25 cellular contexts compared by ENCODE assay signal in the genomic region with DNA sequence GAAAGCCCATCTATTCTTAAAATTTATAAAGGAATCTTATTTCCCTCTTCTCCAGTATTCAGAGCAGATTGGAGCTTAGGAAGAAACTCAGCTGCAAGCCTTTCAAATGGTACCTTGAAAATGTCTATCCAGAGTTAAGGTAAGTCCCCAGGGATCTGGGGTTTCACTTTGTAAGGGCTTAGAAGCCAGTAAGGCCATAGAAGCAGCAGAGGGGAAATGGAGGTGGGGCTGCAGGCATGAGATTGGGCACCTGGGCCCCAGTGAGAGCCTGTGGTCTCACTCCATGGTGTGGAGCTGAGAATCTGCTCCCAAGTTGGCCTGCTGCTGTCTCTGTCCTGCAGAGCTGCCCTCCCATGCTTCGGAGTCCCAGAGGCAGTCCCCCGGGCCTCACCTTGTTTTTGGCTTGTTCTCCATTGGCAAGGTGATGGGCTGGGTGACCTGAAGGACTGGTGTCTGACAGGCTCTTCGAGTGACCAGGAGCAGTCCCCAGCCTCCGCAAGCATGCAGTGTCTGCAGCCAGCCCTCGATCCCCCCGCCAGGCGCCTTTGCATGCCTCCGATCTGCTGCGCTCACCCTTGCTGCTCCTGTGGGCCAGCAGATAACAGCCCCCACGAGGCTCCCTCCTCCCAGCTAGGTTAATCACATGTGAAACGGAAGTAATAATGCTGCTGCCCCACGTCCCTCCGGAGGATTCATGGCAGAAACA.
DNase-seq lines count a peak whose midpoint lies in the region; ATAC-seq and TF ChIP-seq lines count a peak whose summit lies in the region.
"Had no signal": no experiment of that assay in that cellular context is flagged by ENCODE, and none has a peak within 500 bp of the region (broad histone marks: within the 10 kb centered on the region; RNA-seq: fewer than 3 reads in every experiment).

No MANE protein-coding gene starts in this region.

- peaks cover 0 to 4% of the 10 kb centered on the region in 2 donors for H3K4me1 Mint-ChIP-seq in natural killer cell
- H3K4me1 Mint-ChIP-seq in natural killer cell treated with Interleukin-12 subunit alpha and Interleukin-12 subunit beta and Interleukin-15 and Interleukin-18, amount 100 ng/mL, for 72 hours (ENCODE audit: low read depth in 2 of 2), result peaks cover 3 to 4% of the 10 kb centered on the region in 2 donors
- H3K4me1 Mint-ChIP-seq in activated naive CD4-positive, alpha-beta T cell treated with anti-CD3 and anti-CD28 coated beads, Interleukin-2, amount 10 ng/mL, durations not matched to agents 7 days and 5 days, result no peaks in the 10 kb centered on the region

- intact Hi-C loops in natural killer cell (cut with micrococcal nuclease), result no loop called here

- H3K27ac ChIP-seq in OCI-LY1 (ENCODE audit: low read depth, low read length, poor library complexity, severe bottlenecking), result peak overlapping the region; percentile 72
- H3K27ac ChIP-seq: breast epithelium, ovary, SK-N-MC, skin epidermis, vagina had no signal

- no peaks in the 10 kb centered on the region for H3K79me2 ChIP-seq in OCI-LY1 (ENCODE audit: insufficient read depth, low read length)
- H3K79me2 ChIP-seq: hepatocyte had no signal

- ATAC-seq in natural killer cell (no peak), HG03196 (IDR thresholded peaks at IDR 0.05; ENCODE audit: unreplicated experiment) (no peak), HG03520 (IDR thresholded peaks at IDR 0.05; ENCODE audit: unreplicated experiment) (no peak)
- no peak for ATAC-seq in natural killer cell treated with Interleukin-12 subunit alpha and Interleukin-12 subunit beta and Interleukin-15 and Interleukin-18, amount 100 ng/mL, for 72 hours
- ATAC-seq: activated naive CD4-positive, alpha-beta T cell treated with anti-CD3 and anti-CD28 coated beads, Interleukin-2, amount 50 U/mL, for 72 hours; naive thymus-derived CD8-positive, alpha-beta T cell; stimulated activated naive CD8-positive, alpha-beta T cell treated with anti-CD3 and anti-CD28 coated beads, Interleukin-15, Interleukin-2, amounts not matched to agents 100 U/mL and 50 U/mL, for 24 hours had no signal

- no peak overlapping the region for H2AFZ ChIP-seq in OCI-LY1 (ENCODE audit: low read length)
- H2AFZ ChIP-seq: hepatocyte had no signal

- no peak overlapping the region for H3K27ac Mint-ChIP-seq in natural killer cell
- H3K27ac Mint-ChIP-seq in natural killer cell treated with Interleukin-12 subunit alpha and Interleukin-12 subunit beta and Interleukin-15 and Interleukin-18, amount 100 ng/mL, for 72 hours, result no peak overlapping the region
- H3K27ac Mint-ChIP-seq in activated naive CD4-positive, alpha-beta T cell treated with anti-CD3 and anti-CD28 coated beads, Interleukin-2, amount 10 ng/mL, durations not matched to agents 7 days and 5 days, result no peak overlapping the region

- no peaks in the 10 kb centered on the region for H3K27me3 ChIP-seq in OCI-LY1 (ENCODE audit: insufficient read depth, low read length)
- H3K27me3 ChIP-seq: BE2C, breast epithelium, hepatocyte, ovary, vagina had no signal

- peaks cover 38% of the 10 kb centered on the region for H3K4me1 ChIP-seq in OCI-LY1 (ENCODE audit: insufficient read depth, low read length, severe bottlenecking)
- H3K4me1 ChIP-seq: breast epithelium, vagina had no signal

- H3K4me3 Mint-ChIP-seq in natural killer cell, result no peak overlapping the region
- H3K4me3 Mint-ChIP-seq in natural killer cell treated with Interleukin-12 subunit alpha and Interleukin-12 subunit beta and Interleukin-15 and Interleukin-18, amount 100 ng/mL, for 72 hours, result no peak overlapping the region
- no peak overlapping the region for H3K4me3 Mint-ChIP-seq in activated naive CD4-positive, alpha-beta T cell treated with anti-CD3 and anti-CD28 coated beads, Interleukin-2, amount 10 ng/mL, durations not matched to agents 7 days and 5 days
- H3K4me3 Mint-ChIP-seq: naive thymus-derived CD8-positive, alpha-beta T cell had no signal

- H3K36me3 ChIP-seq in OCI-LY1 (ENCODE audit: insufficient read depth, low read length), result peaks cover 50% of the 10 kb centered on the region
- H3K36me3 ChIP-seq: ovary had no signal

- no peaks in the 10 kb centered on the region for H3F3A ChIP-seq in OCI-LY1 (ENCODE audit: insufficient read depth, low read length)

- no peak overlapping the region for H3K4me2 ChIP-seq in OCI-LY1 (ENCODE audit: low read length)

- DNase-seq in natural killer cell, result peak; percentile 3
- no peak for DNase-seq in natural killer cell treated with Interleukin-12 subunit alpha and Interleukin-12 subunit beta and Interleukin-15 and Interleukin-18, amount 100 ng/mL, for 72 hours (ENCODE audit: low spot score)
- peak; percentile 76 for DNase-seq in mesenteric fat pad (ENCODE audit: low spot score)
- DNase-seq in activated naive CD4-positive, alpha-beta T cell treated with anti-CD3 and anti-CD28 coated beads, Interleukin-2, amount 10 ng/mL, durations not matched to agents 7 days and 5 days, result no peak
- DNase-seq: anterior cingulate cortex; BE2C; DMS 273 treated with DMSO at 0.1 percent for 48 hours; Kasumi-1; NCI-H1436; NCI-H2081 treated with DMSO at 0.1 percent for 48 hours; NCI-H510A; stimulated activated naive CD8-positive, alpha-beta T cell treated with anti-CD3 and anti-CD28 coated beads, Interleukin-15, Interleukin-2, amounts not matched to agents 100 U/mL and 50 U/mL, for 24 hours had no signal

- TF ChIP-seq CTCF in natural killer cell (IDR thresholded peaks at IDR 0.05) (no peak), OCI-LY1 (IDR thresholded peaks at IDR 0.05; ENCODE audit: low read length) (no peak)

- peaks cover 3% of the 10 kb centered on the region; the same call in 1 of the 2 replicates for H3K9me3 ChIP-seq in OCI-LY1 (ENCODE audit: low read length)
- H3K9me3 ChIP-seq: BE2C, breast epithelium, ovary, thoracic aorta, vagina had no signal

- H3K27me3 Mint-ChIP-seq in natural killer cell (ENCODE audit: low read depth in 2 of 2), result no peaks in the 10 kb centered on the region
- no peaks in the 10 kb centered on the region for H3K27me3 Mint-ChIP-seq in natural killer cell treated with Interleukin-12 subunit alpha and Interleukin-12 subunit beta and Interleukin-15 and Interleukin-18, amount 100 ng/mL, for 72 hours
- no peaks in the 10 kb centered on the region for H3K27me3 Mint-ChIP-seq in activated naive CD4-positive, alpha-beta T cell treated with anti-CD3 and anti-CD28 coated beads, Interleukin-2, amount 10 ng/mL, durations not matched to agents 7 days and 5 days
- H3K27me3 Mint-ChIP-seq: naive thymus-derived CD8-positive, alpha-beta T cell had no signal

- no peaks in the 10 kb centered on the region for H3K9me2 ChIP-seq in OCI-LY1 (ENCODE audit: low read depth, low read length)

- no peaks in the 10 kb centered on the region for H4K20me1 ChIP-seq in OCI-LY1 (ENCODE audit: insufficient read depth, low read length)

- H3K4me3 ChIP-seq in OCI-LY1 (ENCODE audit: low read depth, low read length, poor library complexity, severe bottlenecking), result no peak overlapping the region
- H3K4me3 ChIP-seq: breast epithelium, hepatocyte, lung, ovary, SK-N-MC, skin epidermis, vagina had no signal

- H3K36me3 Mint-ChIP-seq in natural killer cell, result no peaks in the 10 kb centered on the region
- H3K36me3 Mint-ChIP-seq in natural killer cell treated with Interleukin-12 subunit alpha and Interleukin-12 subunit beta and Interleukin-15 and Interleukin-18, amount 100 ng/mL, for 72 hours, result no peaks in the 10 kb centered on the region
- peaks cover 22% of the 10 kb centered on the region for H3K36me3 Mint-ChIP-seq in activated naive CD4-positive, alpha-beta T cell treated with anti-CD3 and anti-CD28 coated beads, Interleukin-2, amount 10 ng/mL, durations not matched to agents 7 days and 5 days

- no peak overlapping the region for H3K9ac ChIP-seq in OCI-LY1 (ENCODE audit: low read length)

- CTCF ChIA-PET in activated naive CD4-positive, alpha-beta T cell treated with anti-CD3 and anti-CD28 coated beads, Interleukin-2, amount 10 ng/mL, durations not matched to agents 7 days and 5 days (lab: Charles Lee), result no interaction called here

- H3K9me3 Mint-ChIP-seq in natural killer cell, result no peaks in the 10 kb centered on the region
- no peaks in the 10 kb centered on the region for H3K9me3 Mint-ChIP-seq in natural killer cell treated with Interleukin-12 subunit alpha and Interleukin-12 subunit beta and Interleukin-15 and Interleukin-18, amount 100 ng/mL, for 72 hours
- no peaks in the 10 kb centered on the region for H3K9me3 Mint-ChIP-seq in activated naive CD4-positive, alpha-beta T cell treated with anti-CD3 and anti-CD28 coated beads, Interleukin-2, amount 10 ng/mL, durations not matched to agents 7 days and 5 days
- H3K9me3 Mint-ChIP-seq: activated naive CD4-positive, alpha-beta T cell treated with anti-CD3 and anti-CD28 coated beads, Interleukin-2, amount 50 U/mL, for 72 hours; naive thymus-derived CD8-positive, alpha-beta T cell had no signal

Comparison
In these comparisons a context has a peak if more than half of its experiments do, and no peak if none do; other contexts are left out.
1. DNase-seq: peak in natural killer cell (single experiment) and mesenteric fat pad (single experiment); none in natural killer cell treated with Interleukin-12 subunit alpha and Interleukin-12 subunit beta and Interleukin-15 and Interleukin-18, amount 100 ng/mL, for 72 hours (single experiment) and activated naive CD4-positive, alpha-beta T cell treated with anti-CD3 and anti-CD28 coated beads, Interleukin-2, amount 10 ng/mL, durations not matched to agents 7 days and 5 days (single experiment).